1 cellular context compared by ENCODE assay signal in the genomic region with DNA sequence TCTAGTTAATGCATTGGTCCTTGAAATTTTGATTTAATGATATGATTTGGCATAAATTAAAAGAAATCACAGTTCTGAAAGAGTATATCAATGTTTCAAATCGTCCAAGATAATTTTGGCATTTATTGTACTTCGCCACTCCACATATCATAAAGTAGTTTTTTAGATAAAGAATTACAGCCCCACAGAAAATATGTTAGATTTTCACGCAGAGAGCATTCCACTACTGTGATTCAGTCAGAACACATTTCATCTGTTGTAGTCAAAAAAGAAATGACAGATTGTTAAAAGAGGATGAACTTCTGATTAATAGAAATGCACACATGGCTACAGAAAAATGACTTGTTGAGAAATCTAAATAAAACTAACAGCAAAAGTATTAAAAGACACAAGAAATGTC.
TF ChIP-seq lines count a peak whose summit lies in the region.

No MANE protein-coding gene starts in this region.

TF ChIP-seq in IMR-90, 13 proteins besides CTCF, POLR2A, EP300 and RAD21 (continued from another document):
- TF ChIP-seq, protein P1, sequence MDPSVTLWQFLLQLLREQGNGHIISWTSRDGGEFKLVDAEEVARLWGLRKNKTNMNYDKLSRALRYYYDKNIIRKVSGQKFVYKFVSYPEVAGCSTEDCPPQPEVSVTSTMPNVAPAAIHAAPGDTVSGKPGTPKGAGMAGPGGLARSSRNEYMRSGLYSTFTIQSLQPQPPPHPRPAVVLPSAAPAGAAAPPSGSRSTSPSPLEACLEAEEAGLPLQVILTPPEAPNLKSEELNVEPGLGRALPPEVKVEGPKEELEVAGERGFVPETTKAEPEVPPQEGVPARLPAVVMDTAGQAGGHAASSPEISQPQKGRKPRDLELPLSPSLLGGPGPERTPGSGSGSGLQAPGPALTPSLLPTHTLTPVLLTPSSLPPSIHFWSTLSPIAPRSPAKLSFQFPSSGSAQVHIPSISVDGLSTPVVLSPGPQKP (IDR thresholded peaks at IDR 0.05; ENCODE audit: borderline replicate concordance, low read depth, low read length), result no peak
- TF ChIP-seq RFX5 (IDR thresholded peaks at IDR 0.05; ENCODE audit: low read depth, low read length) (no peak), MAZ (IDR thresholded peaks at IDR 0.05; ENCODE audit: borderline replicate concordance, low read depth, low read length) (no peak), FOS (IDR thresholded peaks at IDR 0.05; ENCODE audit: low read depth, low read length) (no peak), CEBPB (IDR thresholded peaks at IDR 0.05; ENCODE audit: low read depth, low read length) (no peak), RCOR1 (IDR thresholded peaks at IDR 0.05; ENCODE audit: insufficient replicate concordance, low read length) (no peak), SMC3 (IDR thresholded peaks at IDR 0.05; ENCODE audit: low read depth, low read length) (no peak), CHD1 (IDR thresholded peaks at IDR 0.05; ENCODE audit: low read depth, low read length) (no peak), NFE2L2 (IDR thresholded peaks at IDR 0.05; ENCODE audit: low read depth, low read length) (no peak), BHLHE40 (IDR thresholded peaks at IDR 0.05; ENCODE audit: low read depth, low read length) (no peak), USF2 (IDR thresholded peaks at IDR 0.05; ENCODE audit: low read depth, low read length) (no peak)
